In the genomic region with DNA sequence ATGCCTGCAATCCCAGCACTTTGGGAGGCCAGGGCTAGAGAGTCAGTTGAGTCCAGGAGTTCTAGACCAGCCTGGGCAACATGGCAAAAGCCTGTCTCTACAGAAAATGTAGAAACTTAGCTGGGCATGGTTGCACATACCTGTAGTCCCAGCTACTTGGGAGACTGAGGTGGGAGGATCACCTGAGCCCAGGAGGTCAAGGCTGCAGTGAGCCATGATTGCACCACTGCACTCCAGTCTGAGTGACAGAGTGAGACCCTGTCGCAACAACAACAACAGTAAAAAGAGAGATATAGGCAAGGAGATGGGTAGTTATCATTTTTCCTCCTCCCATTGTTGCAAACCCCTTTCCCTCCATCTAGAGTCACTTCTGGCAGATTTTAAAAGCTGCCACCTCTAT, we compare ENCODE assay signal across 1 cellular context.
TF ChIP-seq lines count a peak whose summit lies in the region.
"Not testable (repeated sequence)": the region's sequence is repeated elsewhere in the genome, so short reads cannot be mapped to it uniquely, and the experiment has no call there.

No MANE protein-coding gene starts in this region.

TF ChIP-seq in HepG2, 621 proteins besides CTCF, POLR2A, EP300 and RAD21:
- peak in 1 of 2 experiments; percentile 30; a peak in 1 of 4 replicates for TF ChIP-seq NR2F1 (CRISPR knock-in tag; IDR thresholded peaks at IDR 0.05)
- peak; percentile 57; the same call in 1 of the 2 replicates for TF ChIP-seq CEBPG (CRISPR knock-in tag; IDR thresholded peaks at IDR 0.05)
- peak; percentile 46; the same call in 1 of the 2 replicates for TF ChIP-seq ZMYM4 (CRISPR knock-in tag; IDR thresholded peaks at IDR 0.05)
- TF ChIP-seq ZNF12 (CRISPR knock-in tag; IDR thresholded peaks at IDR 0.05), result 0 out of 2 replicates have a peak, but pooled peaks have one; percentile 29
- TF ChIP-seq RXRA (CRISPR knock-in tag; IDR thresholded peaks at IDR 0.05), result peak; percentile 20; the same call in 1 of the 2 replicates
- TF ChIP-seq CEBPB (IDR thresholded peaks at IDR 0.05; ENCODE audit: borderline replicate concordance, low read depth, low read length), result peak; percentile 70
- TF ChIP-seq, protein P1, sequence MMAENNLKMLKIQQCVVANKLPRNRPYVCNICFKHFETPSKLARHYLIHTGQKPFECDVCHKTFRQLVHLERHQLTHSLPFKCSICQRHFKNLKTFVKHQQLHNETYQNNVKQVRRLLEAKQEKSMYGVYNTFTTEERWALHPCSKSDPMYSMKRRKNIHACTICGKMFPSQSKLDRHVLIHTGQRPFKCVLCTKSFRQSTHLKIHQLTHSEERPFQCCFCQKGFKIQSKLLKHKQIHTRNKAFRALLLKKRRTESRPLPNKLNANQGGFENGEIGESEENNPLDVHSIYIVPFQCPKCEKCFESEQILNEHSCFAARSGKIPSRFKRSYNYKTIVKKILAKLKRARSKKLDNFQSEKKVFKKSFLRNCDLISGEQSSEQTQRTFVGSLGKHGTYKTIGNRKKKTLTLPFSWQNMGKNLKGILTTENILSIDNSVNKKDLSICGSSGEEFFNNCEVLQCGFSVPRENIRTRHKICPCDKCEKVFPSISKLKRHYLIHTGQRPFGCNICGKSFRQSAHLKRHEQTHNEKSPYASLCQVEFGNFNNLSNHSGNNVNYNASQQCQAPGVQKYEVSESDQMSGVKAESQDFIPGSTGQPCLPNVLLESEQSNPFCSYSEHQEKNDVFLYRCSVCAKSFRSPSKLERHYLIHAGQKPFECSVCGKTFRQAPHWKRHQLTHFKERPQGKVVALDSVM (CRISPR knock-in tag; IDR thresholded peaks at IDR 0.05), result peak; percentile 62; the same call in 1 of the 2 replicates
- 0 out of 2 replicates have a peak, but pooled peaks have one; percentile 13 for TF ChIP-seq HNF4A (CRISPR knock-in tag; IDR thresholded peaks at IDR 0.05)
- 0 out of 2 replicates have a peak, but pooled peaks have one; percentile 16 for TF ChIP-seq ARID5B (CRISPR knock-in tag; IDR thresholded peaks at IDR 0.05)
- peak; percentile 33; the same call in 1 of the 2 replicates for TF ChIP-seq SALL1 (CRISPR knock-in tag; IDR thresholded peaks at IDR 0.05)
- TF ChIP-seq NR2F6 (IDR thresholded peaks at IDR 0.05), result not testable (repeated sequence)
- peak; percentile 57; the same call in 1 of the 2 replicates for TF ChIP-seq NR2F6 (CRISPR knock-in tag; IDR thresholded peaks at IDR 0.05)
